Comparison of ENCODE assay signal across 8 cellular contexts in the genomic region with DNA sequence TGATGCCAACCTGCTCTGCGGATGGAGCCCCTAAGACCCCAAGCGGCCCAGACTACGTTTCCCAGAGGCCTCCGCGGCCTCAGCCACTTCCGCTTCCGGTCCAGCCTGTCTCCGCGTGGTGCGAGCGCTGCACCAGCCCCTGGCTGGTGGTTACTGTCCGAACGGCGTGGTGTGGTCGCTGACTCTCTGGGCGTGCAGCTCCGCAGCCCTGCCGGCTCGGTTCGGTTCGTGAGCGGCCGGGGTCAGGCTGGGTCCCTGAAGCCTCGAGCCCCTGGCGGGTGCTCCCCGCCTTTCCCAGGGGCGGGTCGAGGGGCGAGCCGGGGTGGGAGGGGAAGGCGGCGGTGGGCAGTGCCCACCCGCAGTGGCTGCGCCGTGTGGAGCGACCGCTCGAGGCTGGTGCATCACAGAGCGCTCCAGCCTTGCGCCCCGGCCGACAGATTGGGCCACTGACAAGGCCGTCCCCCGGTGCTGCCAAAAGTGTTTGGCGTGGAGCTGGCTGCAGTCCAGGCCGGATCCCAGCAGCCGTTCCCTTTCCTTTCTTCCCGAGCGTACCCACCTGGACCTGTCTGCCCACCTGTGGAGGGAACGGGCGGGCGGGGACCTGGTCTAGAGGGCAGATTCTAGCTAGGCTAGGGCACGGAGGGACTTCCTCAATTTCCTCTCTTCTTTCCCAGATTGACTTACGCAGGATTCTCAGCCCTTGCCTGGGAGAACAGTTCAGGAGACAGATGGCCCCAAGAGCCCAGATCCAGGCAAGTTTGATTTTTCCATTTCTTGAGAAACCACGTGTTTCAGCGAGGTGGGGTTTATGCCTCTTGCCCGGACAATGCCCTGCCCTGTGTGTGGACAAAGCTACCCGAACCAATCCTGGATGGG. TPM values are rescaled to one million over a fixed set of nuclear protein-coding genes. Genes with fewer than 3 reads are reported as not detected.
DNase-seq lines count a peak whose midpoint lies in the region; ATAC-seq and TF ChIP-seq lines count a peak whose summit lies in the region.

A gene (plus strand): TSS at position 116 of the 876 bp plus-strand sequence. CDS start 613 bp downstream, at position 729.

- TF ChIP-seq CTCF in chondrocyte (IDR thresholded peaks at IDR 0.05) = peak; percentile 12

- peaks cover 3% of the 10 kb centered on the region for H3K36me3 Mint-ChIP-seq in chondrocyte (ENCODE audit: low read depth)

- H3K27ac Mint-ChIP-seq in chondrocyte (ENCODE audit: unreplicated experiment) = peak within 1 kb of the TSS; percentile 60

- H3K4me3 Mint-ChIP-seq in chondrocyte (ENCODE audit: unreplicated experiment) = peak within 1 kb of the TSS; percentile 75

- no peaks in the 10 kb centered on the region for H3K9me3 Mint-ChIP-seq in chondrocyte (ENCODE audit: low read depth)

- peak; percentile 61 for DNase-seq in NK-92 treated with Interleukin-12 subunit alpha and Interleukin-12 subunit beta, amount 100 ng/mL, for 24 hours (lab: John Stamatoyannopoulos, UW)
- DNase-seq in NK-92 (lab: John Stamatoyannopoulos, UW; ENCODE audit: unreplicated experiment) (no peak), NCI-H2196 treated with DMSO at 0.1 percent for 48 hours (lab: John Stamatoyannopoulos, UW; ENCODE audit: unreplicated experiment) (peak; percentile 10), chondrocyte (ENCODE audit: low spot score) (no peak), kidney glomerular epithelial cell (lab: John Stamatoyannopoulos, UW) (peak; percentile 37)
- peak; percentile 46 to 56 for DNase-seq in activated CD4-positive, alpha-beta T cell treated with anti-CD3 and anti-CD28 coated beads for 24 hours (ENCODE audit: low read depth in 2 of 2)
- peak; percentile 46 to 66 for DNase-seq in stimulated activated CD4-positive, alpha-beta T cell treated with anti-CD3 and anti-CD28 coated beads, Interleukin-15, amount 100 ng/mL, for 48 hours (ENCODE audit: low read depth in 2 of 2)

- H3K27me3 Mint-ChIP-seq in chondrocyte (ENCODE audit: low read depth) = peaks cover 3% of the 10 kb centered on the region

- ATAC-seq in HG02970 (IDR thresholded peaks at IDR 0.05; ENCODE audit: low FRiP score, unreplicated experiment) = peak; percentile 94

- H3K4me1 Mint-ChIP-seq in chondrocyte (ENCODE audit: low read depth) = peaks cover 19% of the 10 kb centered on the region

RNA-seq across cellular contexts. Expression of the gene that starts here (rescaled TPM):
- total RNA-seq in chondrocyte = 1.8 to 2.5 TPM (median 1.9 TPM) in 3 replicates

Comparison
In these comparisons a context has a peak if more than half of its experiments do, and no peak if none do; other contexts are left out.
1. DNase-seq: peak in NK-92 treated with Interleukin-12 subunit alpha and Interleukin-12 subunit beta, amount 100 ng/mL, for 24 hours (single experiment), NCI-H2196 treated with DMSO at 0.1 percent for 48 hours (single experiment), activated CD4-positive, alpha-beta T cell treated with anti-CD3 and anti-CD28 coated beads for 24 hours (2 of 2), kidney glomerular epithelial cell (single experiment) and stimulated activated CD4-positive, alpha-beta T cell treated with anti-CD3 and anti-CD28 coated beads, Interleukin-15, amount 100 ng/mL, for 48 hours (2 of 2); none in NK-92 (single experiment) and chondrocyte (single experiment).